In genomic region chrX:13693341-13693871, GRCh38 we compare ENCODE assay signal across 11 cellular contexts. TPM values are rescaled to one million over a fixed set of nuclear protein-coding genes. Genes with fewer than 3 reads are reported as not detected.
DNase-seq lines count a peak whose midpoint lies in the region; ATAC-seq and TF ChIP-seq lines count a peak whose summit lies in the region.
"Had no signal": no experiment of that assay in that cellular context is flagged by ENCODE, and none has a peak within 500 bp of the region (broad histone marks: within the 10 kb centered on the region; RNA-seq: fewer than 3 reads in every experiment).

No MANE protein-coding gene starts in this region.

- in situ Hi-C loops in GM23248 (cut with MboI): no loop called here

- H3K9me2 ChIP-seq in GM23248 (ENCODE audit: insufficient read depth): no peaks in the 10 kb centered on the region

- H3K4me3 ChIP-seq in GM23248 (no peak overlapping the region; the same call in 1 of the 2 replicates), SJCRH30 (no peak overlapping the region), stomach (no peak overlapping the region)

- H3F3A ChIP-seq in GM23248 (ENCODE audit: insufficient read depth): no peaks in the 10 kb centered on the region

- H3K9me3 ChIP-seq in GM23248 (ENCODE audit: low read depth): no peaks in the 10 kb centered on the region
- H3K9me3 ChIP-seq in SJCRH30 (replicated peaks): no peaks in the 10 kb centered on the region
- no peaks in the 10 kb centered on the region for H3K9me3 ChIP-seq in stomach

- H3K79me2 ChIP-seq in GM23248 (ENCODE audit: insufficient read depth): peaks cover 94% of the 10 kb centered on the region

- WGBS in GM23248 (ENCODE audit: low coverage in 1 of 2, low lambda C conversion rate in 2 of 2, missing lambda C conversion rate in 2 of 2), 2 experiments: 75 to 76% methylated on average over 6 of the region's 6 CpGs
- WGBS in stomach, 5 donors: 27 to 48% (median 42%) methylated on average over 6 of the region's 6 CpGs

- H3K4me2 ChIP-seq in GM23248 (ENCODE audit: unreplicated experiment): peak overlapping the region; percentile 27

- TF ChIP-seq CTCF in foreskin keratinocyte (conservative IDR thresholded peaks at IDR 0.05): no peak
- TF ChIP-seq CTCF in stomach (IDR thresholded peaks at IDR 0.05): no peak

- DNase-seq in GM23248 (peak; percentile 31), SJCRH30 (no peak), foreskin keratinocyte (peak in 1 of 2 donors; percentile 58), stomach (no peak), NCI-H146 treated with DMSO at 0.1 percent for 48 hours (lab: John Stamatoyannopoulos, UW; ENCODE audit: unreplicated experiment) (no peak)
- no peak for DNase-seq in activated CD8-positive, alpha-beta memory T cell treated with anti-CD3 and anti-CD28 coated beads, Interleukin-2, amount 50 U/mL, for 48 hours
- DNase-seq in stimulated activated CD4-positive, alpha-beta T cell treated with anti-CD3 and anti-CD28 coated beads, Interleukin-12 subunit alpha, Interleukin-12 subunit beta, amount 100 ng/mL, for 4 hours: no peak
- DNase-seq: central memory CD4-positive, alpha-beta T cell; left cardiac atrium; NCI-H1436 treated with DMSO at 0.1 percent for 48 hours; stimulated activated CD4-positive, alpha-beta T cell treated with anti-CD3 and anti-CD28 coated beads, Interleukin-1b, Interleukin-23, amount 100 ng/mL, for 48 hours had no signal

- peak overlapping the region; percentile 33 for H3K27ac ChIP-seq in GM23248
- peak overlapping the region; percentile 40; the same call in 1 of the 2 replicates for H3K27ac ChIP-seq in SJCRH30
- H3K27ac ChIP-seq in foreskin keratinocyte: peak overlapping the region; percentile 69
- H3K27ac ChIP-seq in stomach: peak overlapping the region in 3 of 5 donors; percentile 1 to 48 (median 9)

- intact Hi-C loops in stomach (cut with DNase I; ENCODE audit: low total_unique reads): no loop called here

- no peak for TF ChIP-seq EP300 in stomach (IDR thresholded peaks at IDR 0.05)

- H3K36me3 ChIP-seq in GM23248 (ENCODE audit: low read depth) (no peaks in the 10 kb centered on the region), SJCRH30 (peaks cover 5% of the 10 kb centered on the region; the same call in 1 of the 2 replicates), stomach (no peaks in the 10 kb centered on the region)

- peaks cover 33% of the 10 kb centered on the region for H3K4me1 ChIP-seq in GM23248 (ENCODE audit: insufficient read depth)
- peaks cover 29% of the 10 kb centered on the region for H3K4me1 ChIP-seq in SJCRH30
- H3K4me1 ChIP-seq in foreskin keratinocyte: peaks cover 22% of the 10 kb centered on the region
- peaks cover 6 to 70% (median 42%) of the 10 kb centered on the region in 4 donors for H3K4me1 ChIP-seq in stomach

- no peak overlapping the region for H2AFZ ChIP-seq in GM23248

- no peak for TF ChIP-seq POLR2A in stomach (IDR thresholded peaks at IDR 0.05)

- no peak overlapping the region for H3K9ac ChIP-seq in GM23248

- ATAC-seq in foreskin keratinocyte: peak; percentile 65

- no peaks in the 10 kb centered on the region for H3K27me3 ChIP-seq in GM23248 (replicated peaks; ENCODE audit: insufficient read depth)
- no peaks in the 10 kb centered on the region for H3K27me3 ChIP-seq in SJCRH30
- no peaks in the 10 kb centered on the region for H3K27me3 ChIP-seq in foreskin keratinocyte
- peaks cover 0 to 7% (median 0%) of the 10 kb centered on the region in 3 donors for H3K27me3 ChIP-seq in stomach

- peaks cover 7% of the 10 kb centered on the region; the same call in 1 of the 2 replicates for H4K20me1 ChIP-seq in GM23248 (ENCODE audit: insufficient read depth)

RNA-seq across cellular contexts. Expression of gene RAB9A, which starts 4.5 kb away (rescaled TPM):
- 18.6 and 38.9 TPM in 2 replicates for total RNA-seq in GM23248 (2014; rRNA removed; shearing (Covaris generic))
- polyA plus RNA-seq in GM23248 (2016; fragmentation: Nextera tagmentation; extraction: Ambion mirVana) (38.9 and 40.4 TPM in 2 replicates), foreskin keratinocyte (19.6 and 22.0 TPM in 2 replicates), stomach (10 to 100 TPM; 12.4 to 33.6 (median 26.6) TPM)
- total RNA-seq in SJCRH30 (2014; rRNA removed; shearing (Covaris generic)): 34.4 and 35.5 TPM in 2 replicates
- total RNA-seq in foreskin keratinocyte (18.3 and 18.7 TPM in 2 replicates), stomach (10 to 100 TPM in 3 of 5 donors, 1 to 10 TPM in 2; 2.6 to 55.1 (median 10.4) TPM)

RNA-seq across cellular contexts. Expression of gene TCEANC, which starts 40.5 kb away (rescaled TPM):
- 2.2 and 4.3 TPM in 2 replicates for total RNA-seq in GM23248 (2014; rRNA removed; shearing (Covaris generic))
- polyA plus RNA-seq in GM23248 (2016; fragmentation: Nextera tagmentation; extraction: Ambion mirVana): 2.4 and 2.5 TPM in 2 replicates
- total RNA-seq in SJCRH30 (2014; rRNA removed; shearing (Covaris generic)): 3.0 and 3.5 TPM in 2 replicates
- 0.67 and 0.75 TPM in 2 replicates for total RNA-seq in foreskin keratinocyte
- polyA plus RNA-seq in foreskin keratinocyte: 0.34 and 0.43 TPM in 2 replicates
- 10 to 100 TPM in 2 of 5 donors, 1 to 10 TPM in 3; 3.2 to 25.7 (median 5.9) TPM for total RNA-seq in stomach
- 1 to 10 TPM; 1.2 to 3.8 (median 1.2) TPM for polyA plus RNA-seq in stomach

RNA-seq across cellular contexts. Expression of gene TRAPPC2, which starts 41.0 kb away (rescaled TPM):
- total RNA-seq in GM23248 (2014; rRNA removed; shearing (Covaris generic)): 10.4 and 12.3 TPM in 2 replicates
- polyA plus RNA-seq in GM23248 (2016; fragmentation: Nextera tagmentation; extraction: Ambion mirVana) (11.3 and 12.0 TPM in 2 replicates), foreskin keratinocyte (3.9 and 5.5 TPM in 2 replicates), stomach (10 to 100 TPM in 1 of 3 donors, 1 to 10 TPM in 2; 5.7 to 12.5 (median 7.3) TPM)
- 33.1 and 38.8 TPM in 2 replicates for total RNA-seq in SJCRH30 (2014; rRNA removed; shearing (Covaris generic))
- total RNA-seq in foreskin keratinocyte (8.5 and 9.3 TPM in 2 replicates), stomach (10 to 100 TPM in 4 of 5 donors, 1 to 10 TPM in 1; 9.0 to 37.9 (median 16.5) TPM)

RNA-seq across cellular contexts. Expression of gene OFD1, which starts 41.1 kb away (rescaled TPM):
- 3.2 and 6.2 TPM in 2 replicates for total RNA-seq in GM23248 (2014; rRNA removed; shearing (Covaris generic))
- 9.6 and 10.4 TPM in 2 replicates for polyA plus RNA-seq in GM23248 (2016; fragmentation: Nextera tagmentation; extraction: Ambion mirVana)
- total RNA-seq in SJCRH30 (2014; rRNA removed; shearing (Covaris generic)): 23.8 and 28.4 TPM in 2 replicates
- total RNA-seq in foreskin keratinocyte: 10.2 and 11.3 TPM in 2 replicates
- 6.9 and 7.2 TPM in 2 replicates for polyA plus RNA-seq in foreskin keratinocyte
- total RNA-seq in stomach: 100 to 1,000 TPM in 1 of 5 donors, 10 to 100 TPM in 4; 15.6 to 144 (median 49.2) TPM
- 10 to 100 TPM; 46.3 to 53.1 (median 49.8) TPM for polyA plus RNA-seq in stomach

Comparison
In these comparisons a context has a peak if more than half of its experiments do, and no peak if none do; other contexts are left out.
1. H3K27ac ChIP-seq: peak in every context shown above with its lines; median percentile 69 in foreskin keratinocyte; 40 in SJCRH30; 33 in GM23248; 9 in stomach.